ENCODE assay signal across 8 cellular contexts in the genomic region with DNA sequence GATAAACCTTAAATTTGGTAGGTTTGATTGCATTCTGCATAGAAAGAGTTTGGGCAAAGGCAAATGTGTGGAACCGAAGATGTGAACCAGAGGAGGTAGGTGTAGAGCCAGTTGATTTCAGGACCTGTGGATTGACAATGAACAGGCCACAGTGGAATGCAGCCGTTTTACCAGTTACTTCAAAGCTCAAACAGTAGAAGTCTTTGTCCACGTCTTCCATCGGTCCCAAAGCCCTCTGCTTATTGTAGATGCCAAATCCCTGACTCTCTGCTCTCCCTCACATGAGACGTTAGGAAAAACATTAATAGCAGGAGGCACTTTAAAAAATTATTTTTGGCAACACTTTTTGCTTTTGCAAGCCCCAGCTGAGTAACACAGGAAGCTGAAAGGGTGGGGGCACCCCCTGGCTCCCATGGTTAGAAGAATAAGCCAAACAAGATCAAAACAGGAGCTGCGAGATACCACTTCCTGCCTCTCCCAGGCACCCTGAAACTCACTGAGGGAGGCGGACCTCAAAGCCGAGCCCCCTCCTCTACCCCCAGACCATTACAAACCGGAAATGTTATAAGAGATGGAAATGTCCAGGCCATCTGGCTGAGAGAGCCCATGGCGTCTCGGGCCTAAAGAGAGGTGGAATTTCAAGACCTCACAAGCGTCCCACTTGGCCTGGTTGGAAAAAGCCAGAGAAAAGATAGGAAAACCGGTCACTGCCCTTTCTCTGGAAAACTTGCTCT. TPM values are rescaled to one million over a fixed set of nuclear protein-coding genes. Genes with fewer than 3 reads are reported as not detected.
A peak's percentile ranks its signal among the peaks of the same experiment; 100 is the strongest.
DNase-seq lines count a peak whose midpoint lies in the region; ATAC-seq, FAIRE-seq and TF ChIP-seq lines count a peak whose summit lies in the region.

No MANE protein-coding gene starts in this region.

- no peak overlapping the region for H2AK5ac ChIP-seq in H1 (ENCODE audit: low read depth, low read length)

- intact Hi-C loops in natural killer cell (cut with micrococcal nuclease) = loop anchor here (1.0 kb wide), 2 partner anchors 15 to 22 kb away; a partner anchor contains a TSS
- intact Hi-C loops in Caco-2 (cut with micrococcal nuclease; ENCODE audit: unreplicated experiment) = no loop called here

- no peak overlapping the region for H3K56ac ChIP-seq in H1 (replicated peaks; ENCODE audit: insufficient read length, low read depth, low read length)

- no TSS peak for BruUV-seq in Caco-2 (replicated peaks; lab: Mats Ljungman, UMichigan)

- H3K27ac ChIP-seq in BLaER1 treated with 17β-estradiol and CSF1 and Interleukin-3, amounts not matched to agents 10 nM and 100 nM = peak overlapping the region; percentile 63 to 96 (median 85)
- H3K27ac ChIP-seq in H1 (ENCODE audit: low read depth, low read length) = no peak overlapping the region
- peak overlapping the region; percentile 63 for H3K27ac ChIP-seq in subcutaneous abdominal adipose tissue (ENCODE audit: low read depth, low read length)

- peaks cover 0 to 59% (median 33%) of the 10 kb centered on the region in 11 experiments; a peak in 12 of 22 replicates for H3K36me3 ChIP-seq in BLaER1 treated with 17β-estradiol and CSF1 and Interleukin-3, amounts not matched to agents 10 nM and 100 nM
- H3K36me3 ChIP-seq in H1 (ENCODE audit: control insufficient read depth in 2 of 4, insufficient read depth in 4 of 4, low read length in 3 of 4) (no peaks in the 10 kb centered on the region; a peak in 1 of 8 replicates), subcutaneous abdominal adipose tissue (ENCODE audit: control insufficient read depth in 5 of 5, insufficient read depth in 5 of 5, low read length in 5 of 5) (no peaks in the 10 kb centered on the region), Caco-2 (ENCODE audit: control insufficient read depth, insufficient read depth, low read length) (no peaks in the 10 kb centered on the region)

- 87% methylated on average over 12 of the region's 13 CpGs; no CpG with 5 or more reads in 1 of the 2 experiments for WGBS in H1 (ENCODE audit: extremely low coverage in 1 of 2, insufficient coverage in 1 of 2, insufficient read length in 1 of 2, insufficient replicate concordance in 2 of 2, low coverage in 1 of 2, low lambda C conversion rate in 2 of 2, missing lambda C conversion rate in 1 of 2), 2 experiments

- peaks cover 51 to 95% (median 83%) of the 10 kb centered on the region in 10 experiments for H3K4me1 ChIP-seq in BLaER1 treated with 17β-estradiol and CSF1 and Interleukin-3, amounts not matched to agents 10 nM and 100 nM
- H3K4me1 ChIP-seq in H1 (replicated peaks in 1 of 4; ENCODE audit: control insufficient read depth in 3 of 4, insufficient read depth in 4 of 4, low read length in 3 of 4) (no peaks in the 10 kb centered on the region; a peak in 1 of 7 replicates), subcutaneous abdominal adipose tissue (ENCODE audit: control insufficient read depth in 5 of 5, insufficient read depth in 5 of 5, low read length in 5 of 5) (peaks cover 9 to 37% (median 25%) of the 10 kb centered on the region in 5 donors), Caco-2 (no peaks in the 10 kb centered on the region)

- H3K27me3 Mint-ChIP-seq in natural killer cell (ENCODE audit: low read depth in 2 of 2) (no peaks in the 10 kb centered on the region), Caco-2 (ENCODE audit: insufficient read depth, unreplicated experiment) (no peaks in the 10 kb centered on the region)

- H3K18ac ChIP-seq in H1 (ENCODE audit: extremely low read depth, low read length) = no peak overlapping the region

- TF ChIP-seq EP300 in H1 (IDR thresholded peaks at IDR 0.05; ENCODE audit: borderline replicate concordance in 1 of 2, low read depth in 2 of 2, low read length in 2 of 2) = no peak

- H3K79me2 ChIP-seq in H1 (ENCODE audit: control insufficient read depth in 1 of 2, insufficient read depth in 2 of 2, low read length in 2 of 2) = no peaks in the 10 kb centered on the region

- no peak overlapping the region; the same call in 1 of the 2 replicates for H2AFZ ChIP-seq in H1 (ENCODE audit: low read length)

- H3K9me3 Mint-ChIP-seq in natural killer cell = no peaks in the 10 kb centered on the region
- H3K9me3 Mint-ChIP-seq in Caco-2 (ENCODE audit: unreplicated experiment) = peaks cover 9% of the 10 kb centered on the region

- peaks cover 0 to 26% (median 0%) of the 10 kb centered on the region in 11 experiments; a peak in 7 of 22 replicates for H4K20me1 ChIP-seq in BLaER1 treated with 17β-estradiol and CSF1 and Interleukin-3, amounts not matched to agents 10 nM and 100 nM
- peaks cover 0 to 11% of the 10 kb centered on the region in 2 experiments for H4K20me1 ChIP-seq in H1 (replicated peaks in 1 of 2; ENCODE audit: control insufficient read depth in 1 of 2, insufficient read depth in 2 of 2, low read length in 2 of 2)

- H3K4me3 Mint-ChIP-seq in natural killer cell (no peak overlapping the region), Caco-2 (ENCODE audit: unreplicated experiment) (no peak overlapping the region)

- H3K23ac ChIP-seq in H1 (ENCODE audit: insufficient read length) = no peak overlapping the region

- peaks cover 13% of the 10 kb centered on the region; the same call in 1 of the 2 replicates for H3K23me2 ChIP-seq in H1 (ENCODE audit: low read depth, low read length)

- peak overlapping the region; percentile 18 to 78 (median 60); a peak in 19 of 20 replicates for H3K4me3 ChIP-seq in BLaER1 treated with 17β-estradiol and CSF1 and Interleukin-3, amounts not matched to agents 10 nM and 100 nM
- H3K4me3 ChIP-seq in Jurkat, Clone E6-1 (ENCODE audit: low read length) = peak overlapping the region; percentile 69
- H3K4me3 ChIP-seq in H1 (ENCODE audit: extremely low read depth in 1 of 4, insufficient read depth in 2 of 4, low read depth in 3 of 4, low read length in 4 of 4) (no peak overlapping the region), subcutaneous abdominal adipose tissue (ENCODE audit: low read depth in 1 of 5, low read length in 5 of 5) (peak overlapping the region in 4 of 5 donors; percentile 9 to 36 (median 32)), Caco-2 (ENCODE audit: low read depth, low read length) (no peak overlapping the region)

- no peak overlapping the region for H2BK20ac ChIP-seq in H1 (ENCODE audit: low read length)

- peak overlapping the region; percentile 68 to 87 (median 76) for H3K9ac ChIP-seq in BLaER1 treated with 17β-estradiol and CSF1 and Interleukin-3, amounts not matched to agents 10 nM and 100 nM
- H3K9ac ChIP-seq in H1 (replicated peaks in 1 of 4; ENCODE audit: extremely low read depth in 1 of 4, low read depth in 3 of 4, low read length in 3 of 4) (no peak overlapping the region), subcutaneous abdominal adipose tissue (ENCODE audit: low read length in 5 of 5) (peak overlapping the region in 3 of 5 donors; percentile 14 to 44 (median 38))

- no peak overlapping the region for H2BK120ac ChIP-seq in H1 (replicated peaks; ENCODE audit: low read depth, low read length)

- peak overlapping the region; percentile 19 for H4K91ac ChIP-seq in H1 (replicated peaks; ENCODE audit: insufficient read length, low read length)

- no peak for TF ChIP-seq POLR2A in H1 (IDR thresholded peaks at IDR 0.05; ENCODE audit: control extremely low read depth in 1 of 2, low read depth in 2 of 2, low read length in 2 of 2)

- no peak overlapping the region for H3K14ac ChIP-seq in H1 (ENCODE audit: insufficient read length)

- H3K4ac ChIP-seq in H1 (replicated peaks; ENCODE audit: insufficient read length, low read depth, low read length) = no peak overlapping the region

- H2BK12ac ChIP-seq in H1 (ENCODE audit: low read depth, low read length) = no peak overlapping the region; the same call in 1 of the 2 replicates

- H3K9me3 ChIP-seq in BLaER1 treated with 17β-estradiol and CSF1 and Interleukin-3, amounts not matched to agents 10 nM and 100 nM (replicated peaks in 1 of 11) = 0 out of 22 replicates have a peak, but pooled peaks cover 0 to 3% (median 0%) of the 10 kb centered on the region in 11 experiments
- peaks cover 5 to 8% of the 10 kb centered on the region in 2 experiments; a peak in 2 of 4 replicates for H3K9me3 ChIP-seq in H1 (ENCODE audit: insufficient read depth in 2 of 2, low read depth in 1 of 2, low read length in 1 of 2)
- no peaks in the 10 kb centered on the region for H3K9me3 ChIP-seq in subcutaneous abdominal adipose tissue (ENCODE audit: control insufficient read depth in 5 of 5, low read length in 5 of 5)
- no peaks in the 10 kb centered on the region for H3K9me3 ChIP-seq in Caco-2

- no peak overlapping the region for H2BK15ac ChIP-seq in H1 (ENCODE audit: low read length)

- FAIRE-seq in H1 (lab: Jason Lieb, UNC) = no peak

- no peak for TF ChIP-seq RAD21 in H1 (IDR thresholded peaks at IDR 0.05 in 1 of 2, conservative IDR thresholded peaks at IDR 0.05 in 1 of 2; ENCODE audit: low read depth in 2 of 2, low read length in 2 of 2)

- peak overlapping the region; percentile 80 to 99 (median 95) for H3K4me2 ChIP-seq in BLaER1 treated with 17β-estradiol and CSF1 and Interleukin-3, amounts not matched to agents 10 nM and 100 nM
- H3K4me2 ChIP-seq in H1 (ENCODE audit: insufficient read depth in 1 of 2, low read depth in 2 of 2, low read length in 2 of 2) = no peak overlapping the region

- no peak for TF ChIP-seq CTCF in H1 (IDR thresholded peaks at IDR 0.05; ENCODE audit: control extremely low read depth in 1 of 3, insufficient read depth in 1 of 3, low read depth in 1 of 3, low read length in 3 of 3)
- no peak for TF ChIP-seq CTCF in natural killer cell (IDR thresholded peaks at IDR 0.05)
- no peak for TF ChIP-seq CTCF in Caco-2 (IDR thresholded peaks at IDR 0.05; ENCODE audit: insufficient read depth in 1 of 2, low read depth in 1 of 2, low read length in 1 of 2, severe bottlenecking in 1 of 2, unreplicated experiment in 1 of 2)

- no peak overlapping the region for H4K5ac ChIP-seq in H1 (ENCODE audit: insufficient read length, low read depth, low read length)

- H4K8ac ChIP-seq in H1 (ENCODE audit: extremely low read depth, insufficient read depth, low read length) = no peak overlapping the region

- no peaks in the 10 kb centered on the region for H3K27me3 ChIP-seq in BLaER1 treated with 17β-estradiol and CSF1 and Interleukin-3, amounts not matched to agents 10 nM and 100 nM
- H3K27me3 ChIP-seq in H1 (replicated peaks in 1 of 4; ENCODE audit: control insufficient read depth in 3 of 4, extremely low read depth in 1 of 4, insufficient read depth in 3 of 4, low read length in 3 of 4) (peaks cover 0 to 2% (median 0%) of the 10 kb centered on the region in 4 experiments; a peak in 1 of 7 replicates), subcutaneous abdominal adipose tissue (ENCODE audit: control insufficient read depth in 5 of 5, insufficient read depth in 4 of 5, low read length in 5 of 5) (no peaks in the 10 kb centered on the region), Caco-2 (replicated peaks; ENCODE audit: control insufficient read depth, insufficient read depth, low read length) (no peaks in the 10 kb centered on the region)

- H3K79me1 ChIP-seq in H1 (ENCODE audit: low read depth, low read length) = no peaks in the 10 kb centered on the region

- peak; percentile 94 for DNase-seq in Jurkat, Clone E6-1 (ENCODE audit: low read depth, low spot score)
- DNase-seq in activated CD4-positive, alpha-beta T cell treated with anti-CD3 and anti-CD28 coated beads, Interleukin-2, amount 50 U/mL, for 48 hours = peak; percentile 76 to 84
- no peak for DNase-seq in H1 (ENCODE audit: low read depth in 1 of 2, low spot score in 2 of 2)
- DNase-seq in natural killer cell = peak; percentile 51
- no peak for DNase-seq in Caco-2

- ATAC-seq in GM21390 (IDR thresholded peaks at IDR 0.05; ENCODE audit: unreplicated experiment) (peak; percentile 81), natural killer cell (peak; percentile 75 to 83 (median 76))

- POLR2A ChIA-PET in H1 (lab: Charles Lee; ENCODE audit: partially characterized antibody) (interaction anchor here (1.4 kb wide), 2 partner anchors 9 to 94 kb away, joined by 3 read pairs; a partner anchor contains a TSS), Caco-2 (lab: Charles Lee) (no interaction called here)

- H3K4me1 Mint-ChIP-seq in natural killer cell (peaks cover 44 to 47% of the 10 kb centered on the region in 2 donors), Caco-2 (ENCODE audit: low read depth, unreplicated experiment) (no peaks in the 10 kb centered on the region)

- H3K27ac Mint-ChIP-seq in natural killer cell (no peak overlapping the region), Caco-2 (ENCODE audit: unreplicated experiment) (no peak overlapping the region)

- CTCF ChIA-PET in H1 (lab: Charles Lee; ENCODE audit: partially characterized antibody) = interaction anchor here (1.0 to 3.1 kb wide), 3 partner anchors 21 to 116 kb away, joined by 4 to 14 read pairs (median 6); no protein-coding TSS in a partner anchor
- CTCF ChIA-PET in Caco-2 (lab: Charles Lee) = no interaction called here

- H3K36me3 Mint-ChIP-seq in natural killer cell (peaks cover 5% of the 10 kb centered on the region), Caco-2 (ENCODE audit: insufficient read depth, unreplicated experiment) (no peaks in the 10 kb centered on the region)

- no peak overlapping the region for H2BK5ac ChIP-seq in H1 (ENCODE audit: low read depth, low read length)

RNA-seq across cellular contexts. Expression of a gene that starts 13.5 kb away (rescaled TPM):
- 126 TPM for polyA plus RNA-seq in Jurkat, Clone E6-1 (2012; ENCODE audit: insufficient read depth, insufficient read length)
- not detected in 2 replicates for total RNA-seq in H1 (2021; fragmentation: NEBNext Ultra II Directional; extraction: Animal tissue kit (Norgen Biotek cat#: 25700))
- not detected in 2 replicates for polyA plus RNA-seq in H1 (2011; rRNA removed)
- polyA plus RNA-seq in H1 (2011; cell fraction: cytosol; rRNA removed) = not detected
- polyA plus RNA-seq in H1 (2011; cell fraction: nucleus; rRNA removed) = not detected
- polyA plus RNA-seq in H1 (2012, experiment 1 of 2) = 0.08 to 0.17 TPM in 2 of 4 replicates, not detected in the others
- polyA plus RNA-seq in H1 (2012, experiment 2 of 2) = not detected
- not detected for polyA plus RNA-seq in H1 (2013, experiment 1 of 2)
- not detected for polyA plus RNA-seq in H1 (2013, experiment 2 of 2)
- not detected in 2 replicates for polyA minus RNA-seq in H1 (2011; rRNA and poly(A)+ RNA removed)
- not detected for polyA minus RNA-seq in H1 (2011; cell fraction: cytosol; rRNA and poly(A)+ RNA removed)
- not detected for polyA minus RNA-seq in H1 (2011; cell fraction: nucleus; rRNA and poly(A)+ RNA removed)
- total RNA-seq in natural killer cell (100 to 1,000 TPM; 273 to 354 (median 287) TPM), Caco-2 (2022) (not detected in 2 replicates)

RNA-seq across cellular contexts. Expression of a gene that starts 15.0 kb away (rescaled TPM):
- 6.1 TPM for polyA plus RNA-seq in Jurkat, Clone E6-1 (2012; ENCODE audit: insufficient read depth, insufficient read length)
- total RNA-seq in H1 (2021; fragmentation: NEBNext Ultra II Directional; extraction: Animal tissue kit (Norgen Biotek cat#: 25700)) = 3.9 and 4.1 TPM in 2 replicates
- 2.6 and 3.1 TPM in 2 replicates for polyA plus RNA-seq in H1 (2011; rRNA removed)
- polyA plus RNA-seq in H1 (2011; cell fraction: cytosol; rRNA removed) = 3.4 TPM
- polyA plus RNA-seq in H1 (2011; cell fraction: nucleus; rRNA removed) = 2.8 TPM
- 3.1 to 3.5 TPM (median 3.4 TPM) in 4 replicates for polyA plus RNA-seq in H1 (2012, experiment 1 of 2)
- 2.6 TPM for polyA plus RNA-seq in H1 (2012, experiment 2 of 2)
- 2.6 TPM for polyA plus RNA-seq in H1 (2013, experiment 1 of 2)
- polyA plus RNA-seq in H1 (2013, experiment 2 of 2) = 2.8 TPM
- polyA minus RNA-seq in H1 (2011; rRNA and poly(A)+ RNA removed) = 8.3 and 8.6 TPM in 2 replicates
- polyA minus RNA-seq in H1 (2011; cell fraction: cytosol; rRNA and poly(A)+ RNA removed) = 3.3 TPM
- polyA minus RNA-seq in H1 (2011; cell fraction: nucleus; rRNA and poly(A)+ RNA removed) = 6.5 TPM
- under 1 TPM; 0.75 to 0.88 (median 0.80) TPM for total RNA-seq in natural killer cell
- total RNA-seq in Caco-2 (2022) = 4.5 TPM in 2 replicates

RNA-seq across cellular contexts. Expression of a gene that starts 36.6 kb away (rescaled TPM):
- not detected for polyA plus RNA-seq in Jurkat, Clone E6-1 (2012; ENCODE audit: insufficient read depth, insufficient read length)
- 13.3 and 13.4 TPM in 2 replicates for total RNA-seq in H1 (2021; fragmentation: NEBNext Ultra II Directional; extraction: Animal tissue kit (Norgen Biotek cat#: 25700))
- polyA plus RNA-seq in H1 (2011; rRNA removed) = 8.1 and 9.6 TPM in 2 replicates
- polyA plus RNA-seq in H1 (2011; cell fraction: cytosol; rRNA removed) = 9.9 TPM
- polyA plus RNA-seq in H1 (2011; cell fraction: nucleus; rRNA removed) = 16.5 TPM
- 7.6 to 9.8 TPM (median 8.3 TPM) in 4 replicates for polyA plus RNA-seq in H1 (2012, experiment 1 of 2)
- 4.6 TPM for polyA plus RNA-seq in H1 (2012, experiment 2 of 2)
- 3.9 TPM for polyA plus RNA-seq in H1 (2013, experiment 1 of 2)
- polyA plus RNA-seq in H1 (2013, experiment 2 of 2) = 3.2 TPM
- polyA minus RNA-seq in H1 (2011; rRNA and poly(A)+ RNA removed) = 30.6 and 32.9 TPM in 2 replicates
- 8.9 TPM for polyA minus RNA-seq in H1 (2011; cell fraction: cytosol; rRNA and poly(A)+ RNA removed)
- polyA minus RNA-seq in H1 (2011; cell fraction: nucleus; rRNA and poly(A)+ RNA removed) = 13.4 TPM
- total RNA-seq in natural killer cell (10 to 100 TPM in 1 of 3 donors, 1 to 10 TPM in 2; 2.5 to 11.2 (median 3.8) TPM), Caco-2 (2022) (27.3 and 30.3 TPM in 2 replicates)

RNA-seq across cellular contexts. Expression of a gene that starts 58.4 kb away (rescaled TPM):
- polyA plus RNA-seq in Jurkat, Clone E6-1 (2012; ENCODE audit: insufficient read depth, insufficient read length) = 5.8 TPM
- total RNA-seq in H1 (2021; fragmentation: NEBNext Ultra II Directional; extraction: Animal tissue kit (Norgen Biotek cat#: 25700)) = 7.6 and 7.7 TPM in 2 replicates
- 2.7 and 4.0 TPM in 2 replicates for polyA plus RNA-seq in H1 (2011; rRNA removed)
- polyA plus RNA-seq in H1 (2011; cell fraction: cytosol; rRNA removed) = 4.0 TPM
- polyA plus RNA-seq in H1 (2011; cell fraction: nucleus; rRNA removed) = 3.3 TPM
- polyA plus RNA-seq in H1 (2012, experiment 1 of 2) = 3.5 to 5.8 TPM (median 4.3 TPM) in 4 replicates
- 0.47 TPM for polyA plus RNA-seq in H1 (2012, experiment 2 of 2)
- polyA plus RNA-seq in H1 (2013, experiment 1 of 2) = 4.3 TPM
- 4.2 TPM for polyA plus RNA-seq in H1 (2013, experiment 2 of 2)
- polyA minus RNA-seq in H1 (2011; rRNA and poly(A)+ RNA removed) = 9.7 and 10.1 TPM in 2 replicates
- 4.1 TPM for polyA minus RNA-seq in H1 (2011; cell fraction: cytosol; rRNA and poly(A)+ RNA removed)
- 14.2 TPM for polyA minus RNA-seq in H1 (2011; cell fraction: nucleus; rRNA and poly(A)+ RNA removed)
- 1 to 10 TPM; 6.0 to 8.9 (median 8.3) TPM for total RNA-seq in natural killer cell
- 9.5 and 9.8 TPM in 2 replicates for total RNA-seq in Caco-2 (2022)

Comparison
In these comparisons a context has a peak if more than half of its experiments do, and no peak if none do; other contexts are left out.
1. H3K4me2 ChIP-seq: peak in BLaER1 treated with 17β-estradiol and CSF1 and Interleukin-3, amounts not matched to agents 10 nM and 100 nM (11 of 11); none in H1 (0 of 2).
2. H3K4me3 ChIP-seq: peak in BLaER1 treated with 17β-estradiol and CSF1 and Interleukin-3, amounts not matched to agents 10 nM and 100 nM (10 of 10), Jurkat, Clone E6-1 (single experiment) and subcutaneous abdominal adipose tissue (4 of 5); none in H1 (0 of 4) and Caco-2 (single experiment).
3. H3K9ac ChIP-seq: peak in BLaER1 treated with 17β-estradiol and CSF1 and Interleukin-3, amounts not matched to agents 10 nM and 100 nM (11 of 11) and subcutaneous abdominal adipose tissue (3 of 5); none in H1 (0 of 4).
4. DNase-seq: peak in Jurkat, Clone E6-1 (single experiment), activated CD4-positive, alpha-beta T cell treated with anti-CD3 and anti-CD28 coated beads, Interleukin-2, amount 50 U/mL, for 48 hours (2 of 2) and natural killer cell (single experiment); none in H1 (0 of 2) and Caco-2 (0 of 2).
5. RNA of a gene that starts 13.5 kb away (total RNA-seq): 273 to 354 TPM in natural killer cell; not detected in Caco-2 and not detected in H1; every median in the first group is over 100 times any median in the second.